In genomic region chr1:226100436-226101347, GRCh38 we compare ENCODE assay signal across 9 cellular contexts. TPM values are rescaled to one million over a fixed set of nuclear protein-coding genes. Genes with fewer than 3 reads are reported as not detected.
A peak's percentile ranks its signal among the peaks of the same experiment; 100 is the strongest.
DNase-seq lines count a peak whose midpoint lies in the region; ATAC-seq and TF ChIP-seq lines count a peak whose summit lies in the region.
"Had no signal": no experiment of that assay in that cellular context is flagged by ENCODE, and none has a peak within 500 bp of the region (broad histone marks: within the 10 kb centered on the region; RNA-seq: fewer than 3 reads in every experiment).

No MANE protein-coding gene starts in this region.

- ATAC-seq in lower lobe of right lung (peak; percentile 53 to 82), HG03460 (IDR thresholded peaks at IDR 0.05; ENCODE audit: unreplicated experiment) (no peak), HG03571 (IDR thresholded peaks at IDR 0.05; ENCODE audit: unreplicated experiment) (no peak)
- peak; percentile 56 for ATAC-seq in stimulated activated naive CD8-positive, alpha-beta T cell treated with anti-CD3 and anti-CD28 coated beads, Interleukin-15, amount 100 ng/mL, for 72 hours

- H3K4me1 ChIP-seq in lower lobe of right lung, result peaks cover 12% of the 10 kb centered on the region

- H3K27ac Mint-ChIP-seq in stimulated activated naive CD8-positive, alpha-beta T cell treated with anti-CD3 and anti-CD28 coated beads, Interleukin-15, amount 100 ng/mL, for 72 hours, result peak overlapping the region in 1 of 2 donors; percentile 24

- intact Hi-C loops in lower lobe of right lung (cut with DNase I), result no loop called here

- TF ChIP-seq CTCF in coronary artery (IDR thresholded peaks at IDR 0.05) (no peak), lower lobe of right lung (IDR thresholded peaks at IDR 0.05) (no peak)

- H3K27ac ChIP-seq in coronary artery, result no peak overlapping the region
- H3K27ac ChIP-seq in lower lobe of right lung, result no peak overlapping the region
- H3K27ac ChIP-seq: epithelial cell of prostate had no signal

- H3K4me3 Mint-ChIP-seq in stimulated activated naive CD8-positive, alpha-beta T cell treated with anti-CD3 and anti-CD28 coated beads, Interleukin-15, amount 100 ng/mL, for 72 hours, result peak overlapping the region; percentile 85 to 88

- H3K9me3 ChIP-seq in lower lobe of right lung, result no peaks in the 10 kb centered on the region

- H3K27me3 ChIP-seq in lower lobe of right lung (ENCODE audit: low read depth), result no peaks in the 10 kb centered on the region

- H3K4me3 ChIP-seq in coronary artery (peak overlapping the region; percentile 68), lower lobe of right lung (peak overlapping the region; percentile 55)

- peaks cover 15% of the 10 kb centered on the region for H3K27me3 Mint-ChIP-seq in stimulated activated naive CD8-positive, alpha-beta T cell treated with anti-CD3 and anti-CD28 coated beads, Interleukin-15, amount 100 ng/mL, for 72 hours

- H3K9me3 Mint-ChIP-seq in stimulated activated naive CD8-positive, alpha-beta T cell treated with anti-CD3 and anti-CD28 coated beads, Interleukin-15, amount 100 ng/mL, for 72 hours, result no peaks in the 10 kb centered on the region

- DNase-seq in AG08396 (ENCODE audit: low spot score), result peak; percentile 66
- peak; percentile 53 for DNase-seq in GM19238 (ENCODE audit: insufficient read length, low spot score)
- peak in 3 of 5 donors; percentile 24 to 34 (median 25) for DNase-seq in T-helper 1 cell
- no peak for DNase-seq in coronary artery (ENCODE audit: low spot score)
- peak; percentile 66 for DNase-seq in lower lobe of right lung
- no peak for DNase-seq in stimulated activated naive CD8-positive, alpha-beta T cell treated with anti-CD3 and anti-CD28 coated beads, Interleukin-15, amount 100 ng/mL, for 72 hours

- H3K36me3 ChIP-seq in lower lobe of right lung, result no peaks in the 10 kb centered on the region

- peaks cover 23% of the 10 kb centered on the region for H3K4me1 Mint-ChIP-seq in stimulated activated naive CD8-positive, alpha-beta T cell treated with anti-CD3 and anti-CD28 coated beads, Interleukin-15, amount 100 ng/mL, for 72 hours

RNA-seq across cellular contexts. Expression of gene H3-3A, which starts 38.2 kb away (rescaled TPM):
- total RNA-seq in lower lobe of right lung, result 504 TPM

Comparison
In these comparisons a context has a peak if more than half of its experiments do, and no peak if none do; other contexts are left out.
1. DNase-seq: peak in AG08396 (single experiment), GM19238 (single experiment), T-helper 1 cell (3 of 5) and lower lobe of right lung (single experiment); none in coronary artery (single experiment) and stimulated activated naive CD8-positive, alpha-beta T cell treated with anti-CD3 and anti-CD28 coated beads, Interleukin-15, amount 100 ng/mL, for 72 hours (0 of 2).
2. ATAC-seq: peak in lower lobe of right lung (2 of 2) and stimulated activated naive CD8-positive, alpha-beta T cell treated with anti-CD3 and anti-CD28 coated beads, Interleukin-15, amount 100 ng/mL, for 72 hours (single experiment); none in HG03460 (single experiment) and HG03571 (single experiment).